ENCODE assay signal across 8 cellular contexts in the genomic region with DNA sequence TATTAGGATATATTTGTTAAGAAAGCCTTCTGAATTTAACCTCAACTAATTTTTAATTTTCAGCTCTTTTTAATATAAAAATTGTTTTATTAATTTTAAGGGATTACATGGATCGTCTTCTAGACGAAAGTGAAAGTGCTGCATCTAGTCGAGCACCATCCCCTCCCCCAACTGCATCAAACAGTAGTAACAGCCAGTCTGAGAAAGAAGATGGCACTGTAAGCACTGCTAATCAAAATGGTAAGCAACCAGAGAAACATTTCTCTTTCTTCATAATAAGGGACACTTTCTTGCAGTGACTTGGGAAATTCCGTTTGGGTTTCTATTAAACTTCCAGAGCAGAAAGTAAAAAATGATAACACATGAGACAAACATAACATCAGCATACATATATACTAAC. TPM values are rescaled to one million over a fixed set of nuclear protein-coding genes. Genes with fewer than 3 reads are reported as not detected.
A peak's percentile ranks its signal among the peaks of the same experiment; 100 is the strongest.
DNase-seq lines count a peak whose midpoint lies in the region; ATAC-seq and TF ChIP-seq lines count a peak whose summit lies in the region.

No MANE protein-coding gene starts in this region.

- peak overlapping the region; percentile 66 for H3K4me3 ChIP-seq in endocrine pancreas (ENCODE audit: control insufficient read depth, insufficient read depth, low read length)
- H3K4me3 ChIP-seq in rectal smooth muscle tissue (ENCODE audit: low read length): peak overlapping the region; percentile 22

- H3K9ac ChIP-seq in endocrine pancreas (ENCODE audit: control insufficient read depth, insufficient read depth, low read length): no peak overlapping the region
- H3K9ac ChIP-seq in rectal smooth muscle tissue (ENCODE audit: low read length): no peak overlapping the region

- peaks cover 30% of the 10 kb centered on the region for H3K36me3 Mint-ChIP-seq in Calu3 (ENCODE audit: insufficient read depth, unreplicated experiment)

- H3K27ac Mint-ChIP-seq in Calu3 (ENCODE audit: unreplicated experiment): no peak overlapping the region

- peaks cover 32% of the 10 kb centered on the region for H3K4me1 ChIP-seq in endocrine pancreas (ENCODE audit: control insufficient read depth, insufficient read depth, low read length)
- H3K4me1 ChIP-seq in rectal smooth muscle tissue (ENCODE audit: control insufficient read depth, insufficient read depth, low read length): peaks cover 5% of the 10 kb centered on the region

- peak overlapping the region; percentile 60 for H3K27ac ChIP-seq in rectal smooth muscle tissue (ENCODE audit: low read depth, low read length)

- H3K9me3 Mint-ChIP-seq in Calu3 (ENCODE audit: low read depth, unreplicated experiment): no peaks in the 10 kb centered on the region

- no peaks in the 10 kb centered on the region for H3K36me3 ChIP-seq in endocrine pancreas (ENCODE audit: control insufficient read depth, insufficient read depth, low read length)
- H3K36me3 ChIP-seq in rectal smooth muscle tissue (ENCODE audit: control insufficient read depth, insufficient read depth, low read length): peaks cover 9% of the 10 kb centered on the region

- no TSS peak for BruUV-seq in Calu3 (replicated peaks; lab: Mats Ljungman, UMichigan)

- peaks cover 14% of the 10 kb centered on the region for H3K4me1 Mint-ChIP-seq in Calu3 (ENCODE audit: low read depth, unreplicated experiment)

- in situ Hi-C loops in Caki2 (cut with HindIII; ENCODE audit: low pct_unique_long_range_greater_than_20kb, low sequenced_read_pairs): no loop called here

- DNase-seq in Caki2 (ENCODE audit: low read depth) (peak; percentile 26), T-helper 9 cell (peak; percentile 10), HuH-7 (ENCODE audit: low spot score) (no peak), DMS79 treated with DMSO at 0.1 percent for 48 hours (lab: John Stamatoyannopoulos, UW) (no peak), Calu3 (no peak)

- intact Hi-C loops in Calu3 (cut with micrococcal nuclease; ENCODE audit: unreplicated experiment): loop anchor here (5.0 kb wide), 3 partner anchors 71 to 214 kb away; a partner anchor contains a TSS

- no peak for TF ChIP-seq CTCF in Calu3 (IDR thresholded peaks at IDR 0.05; ENCODE audit: unreplicated experiment)

- no peaks in the 10 kb centered on the region for H3K9me3 ChIP-seq in endocrine pancreas (ENCODE audit: control insufficient read depth, low read length)

- CTCF ChIA-PET in Calu3 (lab: Charles Lee): interaction anchor here (0.7 kb wide), 1 partner anchor 14 kb away, joined by 3 read pairs; no protein-coding TSS in a partner anchor

- no peak for ATAC-seq in GM18861 (IDR thresholded peaks at IDR 0.05; ENCODE audit: unreplicated experiment)

- H3K4me3 Mint-ChIP-seq in Calu3 (ENCODE audit: low read depth, unreplicated experiment): no peak overlapping the region

- H3K27me3 ChIP-seq in endocrine pancreas (ENCODE audit: control insufficient read depth, insufficient read depth, low read length) (no peaks in the 10 kb centered on the region), rectal smooth muscle tissue (ENCODE audit: control insufficient read depth, insufficient read depth, low read length) (no peaks in the 10 kb centered on the region)

- H3K27me3 Mint-ChIP-seq in Calu3 (ENCODE audit: unreplicated experiment): no peaks in the 10 kb centered on the region

RNA-seq across cellular contexts. Expression of a gene that starts 56.9 kb away (rescaled TPM):
- 9.0 and 11.1 TPM in 2 replicates for total RNA-seq in Caki2 (2014; rRNA removed; shearing (Covaris generic); ENCODE audit: low replicate concordance)
- 27.4 and 29.5 TPM in 2 replicates for total RNA-seq in Calu3 (2022)

RNA-seq across cellular contexts. Expression of a gene that starts 57.0 kb away (rescaled TPM):
- 6.5 and 10.5 TPM in 2 replicates for total RNA-seq in Caki2 (2014; rRNA removed; shearing (Covaris generic); ENCODE audit: low replicate concordance)
- total RNA-seq in Calu3 (2022): 5.6 and 6.0 TPM in 2 replicates

Comparison
In these comparisons a context has a peak if more than half of its experiments do, and no peak if none do; other contexts are left out.
1. DNase-seq: peak in Caki2 (single experiment) and T-helper 9 cell (single experiment); none in HuH-7 (single experiment), DMS79 treated with DMSO at 0.1 percent for 48 hours (single experiment) and Calu3 (single experiment).